8 cellular contexts compared by ENCODE assay signal in genomic region chr17:32143525-32143865, GRCh38. TPM values are rescaled to one million over a fixed set of nuclear protein-coding genes. Genes with fewer than 3 reads are reported as not detected.
DNase-seq lines count a peak whose midpoint lies in the region; ATAC-seq, FAIRE-seq and TF ChIP-seq lines count a peak whose summit lies in the region.

No MANE protein-coding gene starts in this region.

- TF ChIP-seq EP300 in A549 (IDR thresholded peaks at IDR 0.05) = no peak

- no peak for DNase-seq in A549 (ENCODE audit: low read depth in 1 of 2, low spot score in 1 of 2)
- DNase-seq in stimulated activated CD4-positive, alpha-beta T cell treated with anti-CD3 and anti-CD28 coated beads, Interleukin-4, amount 100 ng/mL, for 1 hour = no peak
- no peak for DNase-seq in NCI-H748 (lab: John Stamatoyannopoulos, UW; ENCODE audit: unreplicated experiment)
- no peak for DNase-seq in stimulated activated CD4-positive, alpha-beta T cell treated with anti-CD3 and anti-CD28 coated beads, Interleukin-12 subunit alpha, Interleukin-12 subunit beta, amount 100 ng/mL, for 4 hours

- POLR2A ChIA-PET in A549 (lab: Yijun Ruan, JAX) = no interaction called here

- peaks cover 8% of the 10 kb centered on the region for H3K27me3 Mint-ChIP-seq in brain

- ATAC-seq in A549 (no peak), HG02763 (IDR thresholded peaks at IDR 0.05; ENCODE audit: unreplicated experiment) (no peak)

- H3K36me3 Mint-ChIP-seq in brain = peaks cover 14% of the 10 kb centered on the region

- no peak for TF ChIP-seq POLR2A in A549 (IDR thresholded peaks at IDR 0.05; ENCODE audit: low read length)

- H3K9me3 ChIP-seq in A549 (no peaks in the 10 kb centered on the region), HUES64 (ENCODE audit: insufficient read depth, low read depth, low read length) (no peaks in the 10 kb centered on the region), mononuclear cell (ENCODE audit: low read depth, low read length) (no peaks in the 10 kb centered on the region)

- peak overlapping the region; percentile 97 to 99 (median 98) for H3K27ac Mint-ChIP-seq in brain

- peak overlapping the region; percentile 86 for H3K4me3 ChIP-seq in A549
- H3K4me3 ChIP-seq in HUES64 (ENCODE audit: low read length) = peak overlapping the region; percentile 88
- H3K4me3 ChIP-seq in mononuclear cell (ENCODE audit: low read length) = peak overlapping the region; percentile 86

- H3K27ac ChIP-seq in A549 (peak overlapping the region; percentile 81 to 96; a peak in 5 of 6 replicates), HUES64 (ENCODE audit: low read depth, low read length) (peak overlapping the region; percentile 43; the same call in 1 of the 2 replicates)

- H3K36me3 ChIP-seq in HUES64 (ENCODE audit: insufficient read depth, low read length) = no peaks in the 10 kb centered on the region

- TF ChIP-seq CTCF in A549 (IDR thresholded peaks at IDR 0.05) (no peak), brain (conservative IDR thresholded peaks at IDR 0.05) (no peak)

- H3K27me3 ChIP-seq in HUES64 (ENCODE audit: insufficient read depth, low read length) (no peaks in the 10 kb centered on the region), mononuclear cell (ENCODE audit: insufficient read depth, low read length) (no peaks in the 10 kb centered on the region)

- 52% methylated on average over 6 of the region's 6 CpGs for WGBS in A549 (ENCODE audit: missing lambda C conversion rate)
- 59% methylated on average over 6 of the region's 6 CpGs for WGBS in HUES64

- peak overlapping the region; percentile 96 to 100 (median 99) for H3K4me3 Mint-ChIP-seq in brain

- H3K9ac ChIP-seq in HUES64 (ENCODE audit: low read depth, low read length) = no peak overlapping the region

- H3K4me1 Mint-ChIP-seq in brain = peaks cover 47% of the 10 kb centered on the region

- CTCF ChIA-PET in A549 (lab: Yijun Ruan, JAX) = interaction anchor here (1.3 to 1.7 kb wide), 2 partner anchors 15 to 18 kb away, joined by 3 to 8 read pairs; no protein-coding TSS in a partner anchor

- FAIRE-seq in A549 (lab: Jason Lieb, UNC) = no peak

- H3K4me2 ChIP-seq in A549 = peak overlapping the region; percentile 90

- TF ChIP-seq RAD21 in A549 (conservative IDR thresholded peaks at IDR 0.05 in 1 of 2, IDR thresholded peaks at IDR 0.05 in 1 of 2) = no peak

- H3K4me1 ChIP-seq in A549 (peaks cover 16% of the 10 kb centered on the region), HUES64 (ENCODE audit: insufficient read depth, low read length) (peaks cover 12% of the 10 kb centered on the region), mononuclear cell (ENCODE audit: insufficient read depth, low read length) (peaks cover 53% of the 10 kb centered on the region)

- H3K9me3 Mint-ChIP-seq in brain = peaks cover 0 to 3% (median 0%) of the 10 kb centered on the region in 5 experiments

TF ChIP-seq in A549, 52 proteins besides CTCF, POLR2A, EP300 and RAD21:
- TF ChIP-seq USF2 (IDR thresholded peaks at IDR 0.05) (no peak), HES2 (IDR thresholded peaks at IDR 0.05) (no peak), HOXB13 (CRISPR knock-in tag; IDR thresholded peaks at IDR 0.05; ENCODE audit: low read depth) (no peak), E2F6 (IDR thresholded peaks at IDR 0.05; ENCODE audit: borderline replicate concordance, low read depth) (no peak), RNF2 (IDR thresholded peaks at IDR 0.05; ENCODE audit: borderline replicate concordance, low read depth) (no peak)

RNA-seq across cellular contexts. Expression of gene RHOT1, which starts 1.2 kb away (rescaled TPM):
- polyA plus RNA-seq in A549 (2011; rRNA removed) (83.2 and 109 TPM in 2 replicates), A549 (2017; fragmentation: RNase III; extraction: RNeasy Plus Mini Kit Qiagen cat#74134 plus additional on column Dnase treatment) (25.8 to 27.6 TPM (median 26.6 TPM) in 3 replicates), brain (ENCODE audit: insufficient read depth, low read depth, low replicate concordance) (29.4 TPM)
- 24.0 and 26.8 TPM in 2 replicates for polyA plus RNA-seq in A549 (2012; cell fraction: cytosol; rRNA removed)
- polyA plus RNA-seq in A549 (2012; cell fraction: nucleus; rRNA removed) = 9.2 and 13.4 TPM in 2 replicates
- 30.4 and 39.2 TPM in 2 replicates for polyA minus RNA-seq in A549 (2011; rRNA and poly(A)+ RNA removed)
- polyA plus RNA-seq in HUES64 (2013, experiment 1 of 2) = 26.1 TPM
- 27.4 TPM for polyA plus RNA-seq in HUES64 (2013, experiment 2 of 2)
- total RNA-seq in mononuclear cell = 33.6 TPM
